ENCODE assay signal across 8 cellular contexts in genomic region chr5:180353963-180354574, GRCh38. TPM values are rescaled to one million over a fixed set of nuclear protein-coding genes. Genes with fewer than 3 reads are reported as not detected.
DNase-seq lines count a peak whose midpoint lies in the region; ATAC-seq and TF ChIP-seq lines count a peak whose summit lies in the region.

No MANE protein-coding gene starts in this region.

- H3K4me1 ChIP-seq in duodenal mucosa (ENCODE audit: control insufficient read depth in 1 of 2, insufficient read depth in 2 of 2, low read length in 2 of 2) (no peaks in the 10 kb centered on the region), aorta (ENCODE audit: control insufficient read depth in 1 of 2, insufficient read depth in 2 of 2, low read length in 2 of 2) (no peaks in the 10 kb centered on the region)
- H3K4me1 ChIP-seq in naive thymus-derived CD4-positive, alpha-beta T cell (ENCODE audit: control insufficient read depth in 2 of 2, insufficient read depth in 2 of 2, low read length in 2 of 2): peaks cover 5% of the 10 kb centered on the region in 2 donors

- no peak for DNase-seq in stimulated activated naive CD8-positive, alpha-beta T cell treated with anti-CD3 and anti-CD28 coated beads, Interleukin-15, Interleukin-2, amounts not matched to agents 100 U/mL and 50 U/mL, for 24 hours
- DNase-seq in naive thymus-derived CD4-positive, alpha-beta T cell: no peak
- DNase-seq in aorta: no peak
- no peak for DNase-seq in GM10266 (ENCODE audit: extremely low spot score)
- no peak for DNase-seq in activated gamma-delta T cell (lab: John Stamatoyannopoulos, UW)

- ATAC-seq in stimulated activated naive CD8-positive, alpha-beta T cell treated with anti-CD3 and anti-CD28 coated beads, Interleukin-15, Interleukin-2, amounts not matched to agents 100 U/mL and 50 U/mL, for 24 hours: no peak
- no peak for ATAC-seq in naive thymus-derived CD4-positive, alpha-beta T cell
- ATAC-seq in aorta (ENCODE audit: low FRiP score) (peak; percentile 16), GM19455 (IDR thresholded peaks at IDR 0.05; ENCODE audit: unreplicated experiment) (no peak)

- peak overlapping the region; percentile 65 to 69 for H3K4me3 ChIP-seq in duodenal mucosa (ENCODE audit: low read depth in 1 of 2, low read length in 2 of 2)
- H3K4me3 ChIP-seq in naive thymus-derived CD4-positive, alpha-beta T cell (ENCODE audit: low read length): peak overlapping the region; percentile 75
- H3K4me3 ChIP-seq in aorta (ENCODE audit: low read length in 2 of 2): peak overlapping the region; percentile 66 to 85

- H3K36me3 ChIP-seq in duodenal mucosa (ENCODE audit: control insufficient read depth in 1 of 2, insufficient read depth in 2 of 2, low read length in 2 of 2) (no peaks in the 10 kb centered on the region), aorta (ENCODE audit: control insufficient read depth in 1 of 2, insufficient read depth in 2 of 2, low read length in 1 of 2) (no peaks in the 10 kb centered on the region)
- H3K36me3 ChIP-seq in naive thymus-derived CD4-positive, alpha-beta T cell (ENCODE audit: control insufficient read depth in 2 of 3, insufficient read depth in 3 of 3, low read length in 3 of 3): no peaks in the 10 kb centered on the region

- H3K9me3 ChIP-seq in duodenal mucosa (ENCODE audit: control insufficient read depth in 1 of 2, low read length in 2 of 2) (no peaks in the 10 kb centered on the region), aorta (ENCODE audit: control insufficient read depth, low read length) (no peaks in the 10 kb centered on the region)
- H3K9me3 ChIP-seq in naive thymus-derived CD4-positive, alpha-beta T cell (ENCODE audit: control insufficient read depth in 2 of 3, low read length in 3 of 3): no peaks in the 10 kb centered on the region

- POLR2A ChIA-PET in naive thymus-derived CD4-positive, alpha-beta T cell (lab: Charles Lee): no interaction called here

- H3K4me3 Mint-ChIP-seq in stimulated activated naive CD8-positive, alpha-beta T cell treated with anti-CD3 and anti-CD28 coated beads, Interleukin-15, Interleukin-2, amounts not matched to agents 100 ng/mL and 50 ng/mL, for 24 hours: peak overlapping the region; percentile 70
- peak overlapping the region; percentile 66 to 84 (median 77) for H3K4me3 Mint-ChIP-seq in naive thymus-derived CD4-positive, alpha-beta T cell

- no peaks in the 10 kb centered on the region for H3K36me3 Mint-ChIP-seq in stimulated activated naive CD8-positive, alpha-beta T cell treated with anti-CD3 and anti-CD28 coated beads, Interleukin-15, Interleukin-2, amounts not matched to agents 100 ng/mL and 50 ng/mL, for 24 hours (ENCODE audit: low read depth)
- no peaks in the 10 kb centered on the region for H3K36me3 Mint-ChIP-seq in naive thymus-derived CD4-positive, alpha-beta T cell

- peaks cover 45% of the 10 kb centered on the region for H3K27me3 Mint-ChIP-seq in stimulated activated naive CD8-positive, alpha-beta T cell treated with anti-CD3 and anti-CD28 coated beads, Interleukin-15, Interleukin-2, amounts not matched to agents 100 ng/mL and 50 ng/mL, for 24 hours
- peaks cover 33 to 62% (median 45%) of the 10 kb centered on the region in 5 donors for H3K27me3 Mint-ChIP-seq in naive thymus-derived CD4-positive, alpha-beta T cell

- H3K27ac Mint-ChIP-seq in stimulated activated naive CD8-positive, alpha-beta T cell treated with anti-CD3 and anti-CD28 coated beads, Interleukin-15, Interleukin-2, amounts not matched to agents 100 ng/mL and 50 ng/mL, for 24 hours: no peak overlapping the region
- H3K27ac Mint-ChIP-seq in naive thymus-derived CD4-positive, alpha-beta T cell: no peak overlapping the region

- peaks cover 37 to 43% of the 10 kb centered on the region in 2 donors for H3K27me3 ChIP-seq in duodenal mucosa (ENCODE audit: control insufficient read depth in 1 of 2, insufficient read depth in 2 of 2, low read length in 2 of 2)
- H3K27me3 ChIP-seq in naive thymus-derived CD4-positive, alpha-beta T cell (ENCODE audit: control insufficient read depth in 2 of 2, insufficient read depth in 2 of 2, low read length in 2 of 2): peaks cover 0 to 13% of the 10 kb centered on the region in 2 donors
- no peaks in the 10 kb centered on the region for H3K27me3 ChIP-seq in aorta (ENCODE audit: control insufficient read depth in 1 of 2, insufficient read depth in 2 of 2, low read length in 1 of 2)

- CTCF ChIA-PET in naive thymus-derived CD4-positive, alpha-beta T cell (lab: Charles Lee): no interaction called here

- intact Hi-C loops in naive thymus-derived CD4-positive, alpha-beta T cell (cut with micrococcal nuclease): loop anchor here (1.0 to 5.0 kb wide), 4 partner anchors 61 to 141 kb away; partner anchors contain the start of genes CNOT6 (in 2 of the 2) and MAPK9 (in 1 of the 2)
- intact Hi-C loops in aorta (cut with DNase I): loop anchor here in 1 of 2 donors (2.0 to 5.0 kb wide), 2 partner anchors 61 to 138 kb away; partner anchors contain the start of genes CNOT6 and MAPK9

- H3K4me1 Mint-ChIP-seq in stimulated activated naive CD8-positive, alpha-beta T cell treated with anti-CD3 and anti-CD28 coated beads, Interleukin-15, Interleukin-2, amounts not matched to agents 100 ng/mL and 50 ng/mL, for 24 hours (ENCODE audit: low read depth): peaks cover 10% of the 10 kb centered on the region
- H3K4me1 Mint-ChIP-seq in naive thymus-derived CD4-positive, alpha-beta T cell: peaks cover 0 to 12% (median 6%) of the 10 kb centered on the region in 7 donors

- WGBS in aorta, 2 donors: 13% methylated on average over 42 of the region's 42 CpGs

- H3K9me3 Mint-ChIP-seq in stimulated activated naive CD8-positive, alpha-beta T cell treated with anti-CD3 and anti-CD28 coated beads, Interleukin-15, Interleukin-2, amounts not matched to agents 100 ng/mL and 50 ng/mL, for 24 hours: no peaks in the 10 kb centered on the region
- H3K9me3 Mint-ChIP-seq in naive thymus-derived CD4-positive, alpha-beta T cell: peaks cover 0 to 1% (median 0%) of the 10 kb centered on the region in 11 donors

- TF ChIP-seq CTCF in GM10266 (IDR thresholded peaks at IDR 0.05; ENCODE audit: control insufficient read depth, insufficient read depth, low read depth, missing control alignments): no peak

- no peak overlapping the region for H3K9ac ChIP-seq in duodenal mucosa (ENCODE audit: low read depth in 1 of 2, low read length in 2 of 2)

- H3K27ac ChIP-seq in duodenal mucosa (ENCODE audit: low read depth, low read length) (no peak overlapping the region), aorta (ENCODE audit: low read depth in 1 of 2, low read length in 2 of 2) (no peak overlapping the region)
- H3K27ac ChIP-seq in naive thymus-derived CD4-positive, alpha-beta T cell (ENCODE audit: low read depth, low read length): no peak overlapping the region

RNA-seq across cellular contexts. Expression of gene GFPT2, which starts 0.9 kb away (rescaled TPM):
- under 1 TPM in 2 of 5 experiments, not detected in 3; 0.16 to 0.81 TPM for total RNA-seq in naive thymus-derived CD4-positive, alpha-beta T cell
- polyA plus RNA-seq in naive thymus-derived CD4-positive, alpha-beta T cell: not detected
- 10 to 100 TPM; 60.1 to 60.2 TPM for total RNA-seq in aorta
- 1 to 10 TPM; 1.1 to 3.7 TPM for polyA plus RNA-seq in aorta

Comparison
In these comparisons a context has a peak if more than half of its experiments do, and no peak if none do; other contexts are left out.
1. RNA of gene GFPT2, which starts 0.9 kb away (total RNA-seq): 60.1 to 60.2 TPM in aorta; 0.16 to 0.81 TPM in naive thymus-derived CD4-positive, alpha-beta T cell; every median in the first group is over 10 times any median in the second.
2. Peak in every context shown above with its lines, with median percentiles within 50 percentile points of each other: H3K4me3 ChIP-seq.